ENCODE assay signal across 19 cellular contexts in the genomic region with DNA sequence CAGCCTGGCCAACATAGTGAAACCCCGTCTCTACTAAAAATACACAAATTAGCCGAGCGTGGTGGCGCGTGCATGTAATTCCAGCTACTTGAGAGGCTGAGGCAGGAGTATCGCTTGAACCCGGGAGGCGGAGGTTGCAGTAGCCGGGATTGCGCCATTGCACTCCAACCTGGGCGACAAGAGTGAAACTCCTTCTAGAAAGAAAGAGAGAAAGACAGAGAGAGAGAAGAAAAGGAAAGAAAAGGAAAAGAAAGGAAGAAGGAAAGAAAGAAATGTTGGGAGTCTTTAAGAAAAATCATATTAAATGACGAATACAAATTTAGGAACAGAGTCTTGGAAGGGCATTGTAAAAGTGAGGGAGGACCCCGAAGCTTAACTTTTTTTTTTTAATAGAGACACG. TPM values are rescaled to one million over a fixed set of nuclear protein-coding genes. Genes with fewer than 3 reads are reported as not detected.
DNase-seq lines count a peak whose midpoint lies in the region; ATAC-seq and TF ChIP-seq lines count a peak whose summit lies in the region.
"Had no signal": no experiment of that assay in that cellular context is flagged by ENCODE, and none has a peak within 500 bp of the region (broad histone marks: within the 10 kb centered on the region; RNA-seq: fewer than 3 reads in every experiment).

No MANE protein-coding gene starts in this region.

- H3K4me1 Mint-ChIP-seq in activated naive CD4-positive, alpha-beta T cell treated with anti-CD3 and anti-CD28 coated beads, Interleukin-2, amount 10 ng/mL, durations not matched to agents 7 days and 5 days, result peaks cover 24% of the 10 kb centered on the region
- peaks cover 27 to 32% (median 28%) of the 10 kb centered on the region in 3 donors for H3K4me1 Mint-ChIP-seq in T-cell
- H3K4me1 Mint-ChIP-seq in mesothelial cell of epicardium, result peaks cover 26% of the 10 kb centered on the region
- peaks cover 25 to 31% (median 30%) of the 10 kb centered on the region in 7 donors for H3K4me1 Mint-ChIP-seq in naive thymus-derived CD4-positive, alpha-beta T cell
- H3K4me1 Mint-ChIP-seq in stimulated activated naive B cell treated with anti-CD40 and anti-IgM and Interleukin-4, amounts not matched to agents 10 μg/mL and 1 μg/mL and 100 μg/mL, for 72 hours, result peaks cover 11 to 33% of the 10 kb centered on the region in 2 donors

- CTCF ChIA-PET in activated naive CD4-positive, alpha-beta T cell treated with anti-CD3 and anti-CD28 coated beads, Interleukin-2, amount 10 ng/mL, durations not matched to agents 7 days and 5 days (lab: Charles Lee), result interaction anchor here (0.5 to 1.0 kb wide), 2 partner anchors 22 to 24 kb away, joined by 3 to 4 read pairs; no protein-coding TSS in a partner anchor
- CTCF ChIA-PET in T-cell (lab: Charles Lee), result interaction anchor here (0.7 to 0.9 kb wide), 2 partner anchors 22 to 610 kb away, joined by 3 to 4 read pairs; no protein-coding TSS in a partner anchor
- CTCF ChIA-PET in naive thymus-derived CD4-positive, alpha-beta T cell (lab: Charles Lee), result no interaction called here

- H3K27ac ChIP-seq in naive thymus-derived CD4-positive, alpha-beta T cell (ENCODE audit: low read depth, low read length), result no peak overlapping the region

- H3K9me3 ChIP-seq in naive thymus-derived CD4-positive, alpha-beta T cell (ENCODE audit: control insufficient read depth in 2 of 3, low read length in 3 of 3), result no peaks in the 10 kb centered on the region
- H3K9me3 ChIP-seq: ascending aorta had no signal

- H3K9me3 Mint-ChIP-seq in activated naive CD4-positive, alpha-beta T cell treated with anti-CD3 and anti-CD28 coated beads, Interleukin-2, amount 10 ng/mL, durations not matched to agents 7 days and 5 days, result no peaks in the 10 kb centered on the region
- H3K9me3 Mint-ChIP-seq in T-cell (no peaks in the 10 kb centered on the region), mesothelial cell of epicardium (no peaks in the 10 kb centered on the region)
- peaks cover 0 to 2% (median 0%) of the 10 kb centered on the region in 11 donors for H3K9me3 Mint-ChIP-seq in naive thymus-derived CD4-positive, alpha-beta T cell
- no peaks in the 10 kb centered on the region for H3K9me3 Mint-ChIP-seq in stimulated activated naive B cell treated with anti-CD40 and anti-IgM and Interleukin-4, amounts not matched to agents 10 μg/mL and 1 μg/mL and 100 μg/mL, for 72 hours
- H3K9me3 Mint-ChIP-seq: activated naive CD4-positive, alpha-beta T cell treated with anti-CD3 and anti-CD28 coated beads, Interleukin-2, amount 50 U/mL, for 24 hours; central memory CD8-positive, alpha-beta T cell had no signal

- H3K36me3 ChIP-seq in naive thymus-derived CD4-positive, alpha-beta T cell (ENCODE audit: control insufficient read depth in 2 of 3, insufficient read depth in 3 of 3, low read length in 3 of 3), result peaks cover 0 to 7% (median 0%) of the 10 kb centered on the region in 3 experiments
- H3K36me3 ChIP-seq: ascending aorta had no signal

- H3K4me1 ChIP-seq in naive thymus-derived CD4-positive, alpha-beta T cell (ENCODE audit: control insufficient read depth in 2 of 2, insufficient read depth in 2 of 2, low read length in 2 of 2), result peaks cover 12% of the 10 kb centered on the region in 2 donors

- intact Hi-C loops in naive thymus-derived CD4-positive, alpha-beta T cell (cut with micrococcal nuclease), result loop anchor here (2.0 to 10.0 kb wide), 4 partner anchors 185 to 1561 kb away; a partner anchor contains a TSS

- H3K4me3 Mint-ChIP-seq in activated naive CD4-positive, alpha-beta T cell treated with anti-CD3 and anti-CD28 coated beads, Interleukin-2, amount 10 ng/mL, durations not matched to agents 7 days and 5 days, result peak overlapping the region; percentile 23
- H3K4me3 Mint-ChIP-seq in T-cell (peak overlapping the region; percentile 26 to 97 (median 63)), mesothelial cell of epicardium (no peak overlapping the region)
- H3K4me3 Mint-ChIP-seq in naive thymus-derived CD4-positive, alpha-beta T cell, result peak overlapping the region in 5 of 10 donors; percentile 3 to 65 (median 16)
- H3K4me3 Mint-ChIP-seq in stimulated activated naive B cell treated with anti-CD40 and anti-IgM and Interleukin-4, amounts not matched to agents 10 μg/mL and 1 μg/mL and 100 μg/mL, for 72 hours, result peak overlapping the region in 1 of 2 donors; percentile 37

- ATAC-seq in T-cell (replicated peaks in 1 of 4), result no peak
- no peak for ATAC-seq in naive thymus-derived CD4-positive, alpha-beta T cell
- no peak for ATAC-seq in stimulated activated naive B cell treated with anti-CD40 and anti-IgM and Interleukin-4, amounts not matched to agents 10 μg/mL and 1 μg/mL and 100 μg/mL, for 72 hours (replicated peaks)

- DNase-seq in activated naive CD4-positive, alpha-beta T cell treated with anti-CD3 and anti-CD28 coated beads, Interleukin-2, amount 10 ng/mL, durations not matched to agents 7 days and 5 days, result no peak
- DNase-seq in activated naive CD4-positive, alpha-beta T cell treated with anti-CD3 and anti-CD28 coated beads, Interleukin-2, amount 50 U/mL, for 16 hours, result no peak
- no peak for DNase-seq in T-cell
- DNase-seq in mesothelial cell of epicardium (ENCODE audit: low spot score in 2 of 2, unreplicated experiment in 2 of 2), result no peak
- DNase-seq in midbrain (lab: John Stamatoyannopoulos, UW), result no peak
- DNase-seq in naive thymus-derived CD4-positive, alpha-beta T cell, result no peak
- DNase-seq in stimulated activated naive B cell treated with anti-CD40 and anti-IgM and Interleukin-4, amounts not matched to agents 10 μg/mL and 1 μg/mL and 100 μg/mL, for 72 hours, result no peak
- no peak for DNase-seq in Ammon's horn (ENCODE audit: low spot score)
- DNase-seq: activated CD4-positive, alpha-beta T cell treated with anti-CD3 and anti-CD28 coated beads for 4 hours; DMS153; glutamatergic neuron; NCI-H1105 treated with DMSO at 0.1 percent for 48 hours; NCI-H2029 treated with DMSO at 0.1 percent for 48 hours; Right ventricle myocardium superior; substantia nigra; SW 1271 had no signal

- H3K4me3 ChIP-seq in naive thymus-derived CD4-positive, alpha-beta T cell (ENCODE audit: low read length), result no peak overlapping the region

- no peak for TF ChIP-seq CTCF in mesothelial cell of epicardium (IDR thresholded peaks at IDR 0.05; ENCODE audit: unreplicated experiment)

- peak overlapping the region; percentile 45 for H3K27ac Mint-ChIP-seq in activated naive CD4-positive, alpha-beta T cell treated with anti-CD3 and anti-CD28 coated beads, Interleukin-2, amount 10 ng/mL, durations not matched to agents 7 days and 5 days
- H3K27ac Mint-ChIP-seq in T-cell (no peak overlapping the region), mesothelial cell of epicardium (peak overlapping the region; percentile 30)
- peak overlapping the region in 1 of 9 donors; percentile 38 for H3K27ac Mint-ChIP-seq in naive thymus-derived CD4-positive, alpha-beta T cell
- no peak overlapping the region for H3K27ac Mint-ChIP-seq in stimulated activated naive B cell treated with anti-CD40 and anti-IgM and Interleukin-4, amounts not matched to agents 10 μg/mL and 1 μg/mL and 100 μg/mL, for 72 hours
- H3K27ac Mint-ChIP-seq: activated naive CD4-positive, alpha-beta T cell treated with anti-CD3 and anti-CD28 coated beads, Interleukin-2, amount 50 U/mL, for 24 hours had no signal

- H3K27me3 ChIP-seq in naive thymus-derived CD4-positive, alpha-beta T cell (ENCODE audit: control insufficient read depth in 2 of 2, insufficient read depth in 2 of 2, low read length in 2 of 2), result no peaks in the 10 kb centered on the region
- H3K27me3 ChIP-seq: ascending aorta had no signal

- POLR2A ChIA-PET in T-cell (lab: Charles Lee), result interaction anchor here (0.7 to 0.9 kb wide), 2 partner anchors 22 to 58 kb away, joined by 3 read pairs; no protein-coding TSS in a partner anchor
- POLR2A ChIA-PET in naive thymus-derived CD4-positive, alpha-beta T cell (lab: Charles Lee), result interaction anchor here (0.9 to 2.4 kb wide), 3 partner anchors 16 to 180 kb away, joined by 3 to 62 read pairs (median 4); a partner anchor contains a TSS

- H3K27me3 Mint-ChIP-seq in activated naive CD4-positive, alpha-beta T cell treated with anti-CD3 and anti-CD28 coated beads, Interleukin-2, amount 10 ng/mL, durations not matched to agents 7 days and 5 days, result peaks cover 6% of the 10 kb centered on the region
- H3K27me3 Mint-ChIP-seq in T-cell, result no peaks in the 10 kb centered on the region
- H3K27me3 Mint-ChIP-seq in mesothelial cell of epicardium (ENCODE audit: low read depth), result no peaks in the 10 kb centered on the region
- no peaks in the 10 kb centered on the region for H3K27me3 Mint-ChIP-seq in naive thymus-derived CD4-positive, alpha-beta T cell
- H3K27me3 Mint-ChIP-seq in stimulated activated naive B cell treated with anti-CD40 and anti-IgM and Interleukin-4, amounts not matched to agents 10 μg/mL and 1 μg/mL and 100 μg/mL, for 72 hours, result no peaks in the 10 kb centered on the region
- H3K27me3 Mint-ChIP-seq: activated naive CD4-positive, alpha-beta T cell treated with anti-CD3 and anti-CD28 coated beads, Interleukin-2, amount 50 U/mL, for 24 hours; central memory CD8-positive, alpha-beta T cell had no signal

- peaks cover 9% of the 10 kb centered on the region for H3K36me3 Mint-ChIP-seq in activated naive CD4-positive, alpha-beta T cell treated with anti-CD3 and anti-CD28 coated beads, Interleukin-2, amount 10 ng/mL, durations not matched to agents 7 days and 5 days
- H3K36me3 Mint-ChIP-seq in T-cell (no peaks in the 10 kb centered on the region), mesothelial cell of epicardium (no peaks in the 10 kb centered on the region)
- H3K36me3 Mint-ChIP-seq in naive thymus-derived CD4-positive, alpha-beta T cell, result peaks cover 0 to 7% (median 0%) of the 10 kb centered on the region in 5 donors
- peaks cover 0 to 9% of the 10 kb centered on the region in 2 donors for H3K36me3 Mint-ChIP-seq in stimulated activated naive B cell treated with anti-CD40 and anti-IgM and Interleukin-4, amounts not matched to agents 10 μg/mL and 1 μg/mL and 100 μg/mL, for 72 hours

RNA-seq across cellular contexts. Expression of a gene that starts 1.8 kb away (rescaled TPM):
- total RNA-seq in T-cell (100 to 1,000 TPM in 4 of 5 donors, 10 to 100 TPM in 1; 98.2 to 122 (median 109) TPM), mesothelial cell of epicardium (199 to 205 TPM (median 203 TPM) in 3 replicates)
- total RNA-seq in naive thymus-derived CD4-positive, alpha-beta T cell, result 100 to 1,000 TPM in 4 of 5 experiments, 10 to 100 TPM in 1; 97.4 to 235 (median 117) TPM
- 100 to 1,000 TPM; 197 to 208 TPM for polyA plus RNA-seq in naive thymus-derived CD4-positive, alpha-beta T cell

RNA-seq across cellular contexts. Expression of a gene that starts 23.7 kb away (rescaled TPM):
- total RNA-seq in T-cell (1 to 10 TPM; 4.6 to 9.8 (median 9.3) TPM), mesothelial cell of epicardium (33.7 to 35.7 TPM (median 34.6 TPM) in 3 replicates)
- 10 to 100 TPM in 2 of 5 experiments, 1 to 10 TPM in 3; 4.5 to 11.7 (median 6.7) TPM for total RNA-seq in naive thymus-derived CD4-positive, alpha-beta T cell
- 1 to 10 TPM; 2.9 to 3.9 TPM for polyA plus RNA-seq in naive thymus-derived CD4-positive, alpha-beta T cell

Comparison
In these comparisons a context has a peak if more than half of its experiments do, and no peak if none do; other contexts are left out.
1. H3K27ac Mint-ChIP-seq: peak in activated naive CD4-positive, alpha-beta T cell treated with anti-CD3 and anti-CD28 coated beads, Interleukin-2, amount 10 ng/mL, durations not matched to agents 7 days and 5 days (single experiment) and mesothelial cell of epicardium (single experiment); none in T-cell (0 of 2) and stimulated activated naive B cell treated with anti-CD40 and anti-IgM and Interleukin-4, amounts not matched to agents 10 μg/mL and 1 μg/mL and 100 μg/mL, for 72 hours (single experiment).